ENCODE assay signal across 19 cellular contexts in genomic region chr13:110345701-110346100, GRCh38. TPM values are rescaled to one million over a fixed set of nuclear protein-coding genes. Genes with fewer than 3 reads are reported as not detected.
"Had no signal": no experiment of that assay in that cellular context is flagged by ENCODE, and none has a peak within 500 bp of the region (broad histone marks: within the 10 kb centered on the region; RNA-seq: fewer than 3 reads in every experiment).

No MANE protein-coding gene starts in this region.

- H3K36me3 ChIP-seq: adrenal gland, heart left ventricle, ovary, upper lobe of left lung had no signal

- ATAC-seq: heart left ventricle; left lobe of liver; SK-N-SH treated with all-trans-retinoic acid at 6 μM for 48 hours; stimulated activated naive CD8-positive, alpha-beta T cell treated with anti-CD3 and anti-CD28 coated beads, Interleukin-15, amount 100 ng/mL, for 72 hours had no signal

- H3K4me3 Mint-ChIP-seq: activated B cell treated with CpG ODN at 0.5 μM for 24 hours; activated CD4-positive, alpha-beta T cell treated with anti-CD3 and anti-CD28 coated beads, Interleukin-2, amount 10 ng/mL, durations not matched to agents 24 days and 14 days; brain; nephron; stimulated activated naive CD8-positive, alpha-beta T cell treated with anti-CD3 and anti-CD28 coated beads, Interleukin-15, amount 100 ng/mL, for 72 hours; T-helper 1 cell treated with Interleukin-12 subunit alpha and Interleukin-12 subunit beta and Interleukin-4 antibody, amounts not matched to agents 30 μg/mL and 1 μg/mL, for 36 hours had no signal

- H3K27ac Mint-ChIP-seq: activated B cell treated with CpG ODN at 0.5 μM for 24 hours; activated CD4-positive, alpha-beta T cell treated with anti-CD3 and anti-CD28 coated beads, Interleukin-2, amount 10 ng/mL, durations not matched to agents 24 days and 14 days; activated T-helper 2 cell treated with anti-CD3 and anti-CD28 coated beads, Interferon-gamma antibody, Interleukin-2, Interleukin-4, amounts not matched to agents 10 μg/mL and 5 μg/mL and 100 μg/mL, durations not matched to agents 14 hours and 24 hours and 36 hours; brain; nephron; stimulated activated naive CD8-positive, alpha-beta T cell treated with anti-CD3 and anti-CD28 coated beads, Interleukin-15, amount 100 ng/mL, for 72 hours; T-helper 1 cell treated with Interleukin-12 subunit alpha and Interleukin-12 subunit beta and Interleukin-4 antibody, amounts not matched to agents 30 μg/mL and 1 μg/mL, for 36 hours had no signal

- DNase-seq: activated B cell treated with CpG ODN at 0.5 μM for 24 hours; activated CD4-positive, alpha-beta T cell treated with anti-CD3 and anti-CD28 coated beads, Interleukin-2, amount 10 ng/mL, durations not matched to agents 24 days and 14 days; activated CD8-positive, alpha-beta memory T cell treated with anti-CD3 and anti-CD28 coated beads for 24 hours; activated naive CD4-positive, alpha-beta T cell treated with anti-CD3 and anti-CD28 coated beads, Interleukin-2, amount 50 U/mL, for 16 hours; cerebellar nuclear complex; foreskin melanocyte; heart left ventricle; mammary epithelial cell; ovary; stimulated activated CD4-positive, alpha-beta T cell treated with anti-CD3 and anti-CD28 coated beads, Interleukin-4, amount 100 ng/mL, for 4 hours; stimulated activated naive CD8-positive, alpha-beta T cell treated with anti-CD3 and anti-CD28 coated beads, Interleukin-15, amount 100 ng/mL, for 72 hours; upper lobe of left lung had no signal

- H3K4me3 ChIP-seq: adrenal gland, heart left ventricle, ovary, upper lobe of left lung had no signal

- H3K27ac ChIP-seq: adrenal gland, ovary had no signal

- H3K27me3 ChIP-seq: adrenal gland, heart left ventricle, ovary, upper lobe of left lung had no signal

- H3K27me3 Mint-ChIP-seq: brain had no signal

- H3K9me3 ChIP-seq: adrenal gland, heart left ventricle, ovary, upper lobe of left lung had no signal

- H3K9me3 Mint-ChIP-seq: activated B cell treated with CpG ODN at 0.5 μM for 24 hours; activated CD4-positive, alpha-beta T cell treated with anti-CD3 and anti-CD28 coated beads, Interleukin-2, amount 10 ng/mL, durations not matched to agents 24 days and 14 days; activated T-helper 2 cell treated with anti-CD3 and anti-CD28 coated beads, Interferon-gamma antibody, Interleukin-2, Interleukin-4, amounts not matched to agents 10 μg/mL and 5 μg/mL and 100 μg/mL, durations not matched to agents 14 hours and 24 hours and 36 hours; stimulated activated naive CD8-positive, alpha-beta T cell treated with anti-CD3 and anti-CD28 coated beads, Interleukin-15, amount 100 ng/mL, for 72 hours; T-helper 1 cell treated with Interleukin-12 subunit alpha and Interleukin-12 subunit beta and Interleukin-4 antibody, amounts not matched to agents 30 μg/mL and 1 μg/mL, for 36 hours had no signal

RNA-seq across cellular contexts. Expression of gene COL4A2, which starts 38.6 kb away (rescaled TPM):
- total RNA-seq: activated B cell treated with CpG ODN at 0.5 μM for 24 hours; activated CD4-positive, alpha-beta T cell treated with anti-CD3 and anti-CD28 coated beads, Interleukin-2, amount 10 ng/mL, durations not matched to agents 24 days and 14 days; activated T-helper 2 cell treated with anti-CD3 and anti-CD28 coated beads, Interferon-gamma antibody, Interleukin-2, Interleukin-4, amounts not matched to agents 10 μg/mL and 5 μg/mL and 100 μg/mL, durations not matched to agents 14 hours and 24 hours and 36 hours had no signal

RNA-seq across cellular contexts. Expression of gene COL4A1, which starts 38.7 kb away (rescaled TPM):
- total RNA-seq: activated B cell treated with CpG ODN at 0.5 μM for 24 hours; activated CD4-positive, alpha-beta T cell treated with anti-CD3 and anti-CD28 coated beads, Interleukin-2, amount 10 ng/mL, durations not matched to agents 24 days and 14 days; activated T-helper 2 cell treated with anti-CD3 and anti-CD28 coated beads, Interferon-gamma antibody, Interleukin-2, Interleukin-4, amounts not matched to agents 10 μg/mL and 5 μg/mL and 100 μg/mL, durations not matched to agents 14 hours and 24 hours and 36 hours had no signal
